ENCODE assay signal across 18 cellular contexts in the genomic region with DNA sequence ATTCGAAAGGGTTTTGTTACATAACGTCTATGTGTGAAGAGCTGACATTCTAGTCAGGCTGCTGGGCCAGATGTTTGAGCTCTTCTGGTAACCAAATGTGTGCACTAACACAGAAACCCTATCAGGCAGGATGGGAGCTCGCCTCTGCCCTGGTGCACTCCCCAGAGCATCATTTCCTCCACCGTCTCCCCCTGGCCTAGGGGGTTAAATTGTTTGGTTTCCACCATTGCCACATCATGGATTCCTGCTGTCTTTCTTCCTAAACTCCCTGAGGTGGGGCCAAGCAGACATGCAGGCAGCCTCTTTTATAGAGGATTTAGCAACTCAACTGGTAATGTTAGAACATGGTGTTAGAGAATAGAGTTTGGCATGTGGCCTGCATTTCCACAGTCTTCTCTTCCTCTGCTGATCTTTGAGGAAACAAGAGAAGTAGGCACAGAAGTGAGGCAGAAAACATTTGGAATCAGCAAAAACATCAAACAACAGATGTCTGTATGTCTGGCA.
A peak's percentile ranks its signal among the peaks of the same experiment; 100 is the strongest.
DNase-seq lines count a peak whose midpoint lies in the region; ATAC-seq and TF ChIP-seq lines count a peak whose summit lies in the region.
"Had no signal": no experiment of that assay in that cellular context is flagged by ENCODE, and none has a peak within 500 bp of the region (broad histone marks: within the 10 kb centered on the region; RNA-seq: fewer than 3 reads in every experiment).

No MANE protein-coding gene starts in this region.

- TF ChIP-seq CTCF in AG09309 (IDR thresholded peaks at IDR 0.05; ENCODE audit: control insufficient read depth, insufficient read depth, low read depth, low read length, missing control alignments) (no peak), fibroblast of villous mesenchyme (IDR thresholded peaks at IDR 0.05; ENCODE audit: insufficient read depth, low read depth, low read length) (no peak), osteoblast (IDR thresholded peaks at IDR 0.05; ENCODE audit: extremely low read depth, low read depth, low read length) (no peak)

- H3K36me3 ChIP-seq in osteoblast (ENCODE audit: insufficient read depth, low read length), result peaks cover 47% of the 10 kb centered on the region
- H3K36me3 ChIP-seq: HAP-1 had no signal

- H3K27ac ChIP-seq in angular gyrus (ENCODE audit: low read depth, low read length) (peak overlapping the region; percentile 42), osteoblast (ENCODE audit: low read depth, low read length) (peak overlapping the region; percentile 53)

- H3K4me2 ChIP-seq in osteoblast (ENCODE audit: insufficient read depth, low read length), result no peak overlapping the region

- no peaks in the 10 kb centered on the region for H3K79me2 ChIP-seq in osteoblast (ENCODE audit: insufficient read depth, low read length)

- ATAC-seq in HG02981 (IDR thresholded peaks at IDR 0.05; ENCODE audit: unreplicated experiment) (no peak), HG03108 (IDR thresholded peaks at IDR 0.05; ENCODE audit: unreplicated experiment) (no peak)
- ATAC-seq: effector memory CD8-positive, alpha-beta T cell had no signal

- no peak overlapping the region for H2AFZ ChIP-seq in osteoblast (ENCODE audit: low read length)

- peaks cover 43% of the 10 kb centered on the region for H3K4me1 ChIP-seq in osteoblast (ENCODE audit: insufficient read depth, low read length)
- H3K4me1 ChIP-seq: HAP-1 had no signal

- no peaks in the 10 kb centered on the region for H3K27me3 ChIP-seq in osteoblast (ENCODE audit: insufficient read depth, low read length)
- H3K27me3 ChIP-seq: ascending aorta had no signal

- DNase-seq in AG09309 (ENCODE audit: low read depth), result peak; percentile 77
- DNase-seq in fibroblast of villous mesenchyme (ENCODE audit: low read depth), result peak; percentile 92
- DNase-seq in osteoblast (ENCODE audit: insufficient read length, low spot score, missing footprints), result no peak
- no peak for DNase-seq in SHP77 (lab: John Stamatoyannopoulos, UW)
- no peak for DNase-seq in cortex of kidney (lab: John Stamatoyannopoulos, UW)
- DNase-seq: activated CD4-positive, alpha-beta T cell treated with anti-CD3 and anti-CD28 coated beads, Interleukin-2, amount 50 U/mL, for 48 hours; AML-193; DMS153; effector memory CD8-positive, alpha-beta T cell; NCI-H2081; nucleus accumbens; T1000 had no signal

- H3K4me3 ChIP-seq in AG09309 (ENCODE audit: control insufficient read depth, low read depth, low read length) (no peak overlapping the region), fibroblast of villous mesenchyme (ENCODE audit: low read depth, low read length) (no peak overlapping the region), osteoblast (ENCODE audit: insufficient read depth, low read length) (no peak overlapping the region)
- H3K4me3 ChIP-seq: ascending aorta, HAP-1, lung had no signal

- H3K9me3 ChIP-seq in osteoblast (ENCODE audit: low read depth, low read length), result no peaks in the 10 kb centered on the region
- H3K9me3 ChIP-seq: ascending aorta, HAP-1 had no signal

- H4K20me1 ChIP-seq in osteoblast (ENCODE audit: insufficient read depth, low read length), result no peaks in the 10 kb centered on the region

Comparison
In these comparisons a context has a peak if more than half of its experiments do, and no peak if none do; other contexts are left out.
1. DNase-seq: peak in AG09309 (single experiment) and fibroblast of villous mesenchyme (single experiment); none in osteoblast (single experiment), SHP77 (0 of 2) and cortex of kidney (single experiment).